Comparison of ENCODE assay signal across 21 cellular contexts in the genomic region with DNA sequence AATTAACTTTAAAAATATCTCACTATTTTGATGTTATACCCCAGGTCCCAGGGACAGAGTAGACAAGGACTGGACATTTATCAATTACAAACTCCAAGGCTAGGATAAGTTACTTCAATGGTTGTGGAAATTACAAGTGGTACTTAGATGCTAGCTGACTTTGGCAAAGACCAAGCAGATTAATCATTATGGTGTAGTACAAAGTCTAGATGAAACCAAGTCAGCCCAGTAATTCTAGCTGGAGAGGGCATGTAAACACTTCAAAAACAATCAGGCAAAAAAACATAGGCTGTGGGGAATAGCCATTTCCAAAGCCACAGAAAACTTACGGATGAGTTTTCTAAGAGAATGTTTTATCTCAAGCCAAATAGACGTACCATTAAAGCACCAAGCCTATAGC.
A peak's percentile ranks its signal among the peaks of the same experiment; 100 is the strongest.
DNase-seq lines count a peak whose midpoint lies in the region; ATAC-seq lines count a peak whose summit lies in the region.
"Had no signal": no experiment of that assay in that cellular context is flagged by ENCODE, and none has a peak within 500 bp of the region (broad histone marks: within the 10 kb centered on the region; RNA-seq: fewer than 3 reads in every experiment).

No MANE protein-coding gene starts in this region.

- peak; percentile 99 for ATAC-seq in left lobe of liver
- ATAC-seq in HG03378 (IDR thresholded peaks at IDR 0.05; ENCODE audit: unreplicated experiment): no peak
- ATAC-seq in HG03139 (IDR thresholded peaks at IDR 0.05; ENCODE audit: unreplicated experiment): no peak
- ATAC-seq in HG03342 (IDR thresholded peaks at IDR 0.05; ENCODE audit: unreplicated experiment): no peak

- DNase-seq in NCI-H1105 treated with DMSO at 0.1 percent for 48 hours (lab: John Stamatoyannopoulos, UW): peak; percentile 38
- no peak for DNase-seq in NCI-H1105 (lab: John Stamatoyannopoulos, UW)
- peak; percentile 39 for DNase-seq in NCI-H510A (lab: John Stamatoyannopoulos, UW)
- DNase-seq in left lobe of liver (ENCODE audit: low spot score): no peak
- no peak for DNase-seq in anterior cingulate cortex (lab: John Stamatoyannopoulos, UW)
- DNase-seq: ACHN; CD4-positive, alpha-beta T cell; COR-L47; DMS 273 treated with DMSO at 0.1 percent for 48 hours; IMR-90; NCI-H1417 treated with DMSO at 0.1 percent for 48 hours; NCI-H187 treated with DMSO at 0.1 percent for 48 hours; NCI-H2107; NCI-H2227 treated with DMSO at 0.1 percent for 48 hours; NCI-H526; PC-9; RPMI8226; SHP77 had no signal

Comparison
In these comparisons a context has a peak if more than half of its experiments do, and no peak if none do; other contexts are left out.
1. DNase-seq: peak in NCI-H1105 treated with DMSO at 0.1 percent for 48 hours (single experiment) and NCI-H510A (single experiment); none in NCI-H1105 (single experiment), left lobe of liver (single experiment) and anterior cingulate cortex (0 of 58).